17 cellular contexts compared by ENCODE assay signal in genomic region chrX:74179499-74179898, GRCh38.
"Had no signal": no experiment of that assay in that cellular context is flagged by ENCODE, and none has a peak within 500 bp of the region (broad histone marks: within the 10 kb centered on the region; RNA-seq: fewer than 3 reads in every experiment).

No MANE protein-coding gene starts in this region.

- H3K4me3 ChIP-seq: breast epithelium, gastroesophageal sphincter, heart right ventricle, left ventricle myocardium inferior, testis had no signal

- ATAC-seq: activated naive CD8-positive, alpha-beta T cell treated with anti-CD3 and anti-CD28 coated beads, Interleukin-2, amount 50 U/mL, for 24 hours; gastroesophageal sphincter; heart right ventricle; natural killer cell treated with Interleukin-12 subunit alpha and Interleukin-12 subunit beta and Interleukin-15 and Interleukin-18, amount 100 ng/mL, for 72 hours; right cardiac atrium had no signal

- H3K27ac ChIP-seq: breast epithelium, gastroesophageal sphincter, heart right ventricle, left ventricle myocardium inferior, testis had no signal

- H3K9me3 ChIP-seq: gastroesophageal sphincter, left ventricle myocardium inferior, stomach, testis had no signal

- DNase-seq: activated CD4-positive, CD25-positive, alpha-beta regulatory T cell treated with anti-CD3 and anti-CD28 coated beads, Interleukin-2, amount 50 U/mL, for 72 hours; activated naive CD4-positive, alpha-beta T cell; activated naive CD8-positive, alpha-beta T cell treated with anti-CD3 and anti-CD28 coated beads, Interleukin-2, amount 50 U/mL, for 24 hours; aorta; cerebellar nuclear complex; dermis blood vessel endothelial cell; heart right ventricle; islet precursor cell; left ventricle myocardium inferior; occipital lobe; right cardiac atrium; stomach; T-helper 9 cell; testis had no signal

- H3K27me3 ChIP-seq: gastroesophageal sphincter, stomach, testis had no signal

- H3K36me3 ChIP-seq: breast epithelium, gastroesophageal sphincter, heart right ventricle, left ventricle myocardium inferior, stomach had no signal

- H3K4me1 ChIP-seq: breast epithelium, heart right ventricle, left ventricle myocardium inferior, testis had no signal
